ENCODE assay signal across 13 cellular contexts in genomic region chr22:44931077-44931540, GRCh38.
A peak's percentile ranks its signal among the peaks of the same experiment; 100 is the strongest.
DNase-seq lines count a peak whose midpoint lies in the region; ATAC-seq, FAIRE-seq and TF ChIP-seq lines count a peak whose summit lies in the region.
"Had no signal": no experiment of that assay in that cellular context is flagged by ENCODE, and none has a peak within 500 bp of the region (broad histone marks: within the 10 kb centered on the region; RNA-seq: fewer than 3 reads in every experiment).

No MANE protein-coding gene starts in this region.

- FAIRE-seq in endometrium (lab: Jason Lieb, UNC) (peak; percentile 86), D721Med (lab: Jason Lieb, UNC) (no peak)

- in situ Hi-C loops in G401 (cut with HindIII; ENCODE audit: low sequenced_read_pairs), result no loop called here

- no peak for ATAC-seq in HG03565 (IDR thresholded peaks at IDR 0.05; ENCODE audit: unreplicated experiment)
- no peak for ATAC-seq in HG03159 (IDR thresholded peaks at IDR 0.05; ENCODE audit: unreplicated experiment)

- DNase-seq in G401 (ENCODE audit: low spot score) (peak; percentile 17), iris pigment epithelial cell (ENCODE audit: low read depth) (peak; percentile 36), putamen (ENCODE audit: low spot score) (peak; percentile 13), D721Med (ENCODE audit: insufficient read length, low spot score) (no peak), T-helper 9 cell (no peak)
- DNase-seq: activated naive CD4-positive, alpha-beta T cell; erythroblast; NCI-H146; NCI-H82; SHP77 had no signal

- no peak for TF ChIP-seq CTCF in D721Med (IDR thresholded peaks at IDR 0.05; ENCODE audit: insufficient read depth, missing control alignments)

Comparison
In these comparisons a context has a peak if more than half of its experiments do, and no peak if none do; other contexts are left out.
1. DNase-seq: peak in G401 (single experiment), iris pigment epithelial cell (single experiment) and putamen (single experiment); none in D721Med (single experiment) and T-helper 9 cell (single experiment).